17 cellular contexts compared by ENCODE assay signal in the genomic region with DNA sequence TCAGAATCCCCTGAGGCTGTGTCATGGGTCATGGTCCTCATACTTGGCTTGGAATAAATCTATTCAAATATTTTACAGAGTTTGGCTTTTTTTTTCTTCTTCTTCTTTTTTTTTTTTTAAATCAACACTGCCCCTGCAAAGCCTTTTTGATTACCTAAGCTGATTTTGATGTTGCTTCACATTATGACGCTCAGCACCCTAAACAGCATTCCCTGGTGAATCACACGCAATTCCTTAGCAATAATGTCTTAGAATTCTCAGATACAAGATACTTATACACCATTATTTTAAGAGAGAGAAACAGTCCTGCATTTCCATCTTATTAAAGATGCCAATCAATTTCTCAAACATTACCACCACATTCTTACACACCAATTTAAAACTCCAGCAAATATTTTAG.
"Had no signal": no experiment of that assay in that cellular context is flagged by ENCODE, and none has a peak within 500 bp of the region (broad histone marks: within the 10 kb centered on the region; RNA-seq: fewer than 3 reads in every experiment).

No MANE protein-coding gene starts in this region.

- H3K27ac ChIP-seq: cardiac muscle cell, left lung, suprapubic skin, upper lobe of right lung, VCaP had no signal

- H3K36me3 ChIP-seq: cardiac muscle cell, left lung, suprapubic skin, upper lobe of right lung had no signal

- H3K4me3 ChIP-seq: cardiac muscle cell, left lung, suprapubic skin, upper lobe of right lung had no signal

- H3K9me3 ChIP-seq: upper lobe of right lung had no signal

- FAIRE-seq: colon, endothelial cell of umbilical vein, islet of Langerhans had no signal

- H3K27me3 ChIP-seq: cardiac muscle cell, left lung, suprapubic skin, upper lobe of right lung had no signal

- DNase-seq: activated CD4-positive, alpha-beta memory T cell treated with anti-CD3 and anti-CD28 coated beads for 36 hours; activated effector memory CD4-positive, alpha-beta T cell treated with anti-CD3 and anti-CD28 coated beads, Interleukin-2, amount 50 U/mL, for 16 hours; activated T-cell treated with anti-CD3 and anti-CD28 coated beads, Interleukin-2, amount 50 U/mL, for 4 hours; left lung; occipital lobe; stimulated activated CD4-positive, alpha-beta T cell treated with anti-CD3 and anti-CD28 coated beads, Interleukin-4, amount 100 ng/mL, for 1 hour; stimulated activated CD8-positive, alpha-beta memory T cell treated with anti-CD3 and anti-CD28 coated beads, Interleukin-4, amount 100 ng/mL, for 48 hours; stimulated activated naive CD8-positive, alpha-beta T cell treated with anti-CD3 and anti-CD28 coated beads, Interleukin-15, Interleukin-2, amounts not matched to agents 100 U/mL and 50 U/mL, for 24 hours; T-helper 9 cell; upper lobe of right lung had no signal

- H3K4me1 ChIP-seq: left lung, suprapubic skin, upper lobe of right lung had no signal

- ATAC-seq: activated T-cell treated with anti-CD3 and anti-CD28 coated beads, Interleukin-2, amount 50 U/mL, for 4 hours; left lung; natural killer cell treated with Interleukin-12 subunit alpha and Interleukin-12 subunit beta and Interleukin-15 and Interleukin-18, amount 100 ng/mL, for 72 hours; stimulated activated naive CD8-positive, alpha-beta T cell treated with anti-CD3 and anti-CD28 coated beads, Interleukin-15, Interleukin-2, amounts not matched to agents 100 U/mL and 50 U/mL, for 24 hours; upper lobe of right lung had no signal
